In the genomic region with DNA sequence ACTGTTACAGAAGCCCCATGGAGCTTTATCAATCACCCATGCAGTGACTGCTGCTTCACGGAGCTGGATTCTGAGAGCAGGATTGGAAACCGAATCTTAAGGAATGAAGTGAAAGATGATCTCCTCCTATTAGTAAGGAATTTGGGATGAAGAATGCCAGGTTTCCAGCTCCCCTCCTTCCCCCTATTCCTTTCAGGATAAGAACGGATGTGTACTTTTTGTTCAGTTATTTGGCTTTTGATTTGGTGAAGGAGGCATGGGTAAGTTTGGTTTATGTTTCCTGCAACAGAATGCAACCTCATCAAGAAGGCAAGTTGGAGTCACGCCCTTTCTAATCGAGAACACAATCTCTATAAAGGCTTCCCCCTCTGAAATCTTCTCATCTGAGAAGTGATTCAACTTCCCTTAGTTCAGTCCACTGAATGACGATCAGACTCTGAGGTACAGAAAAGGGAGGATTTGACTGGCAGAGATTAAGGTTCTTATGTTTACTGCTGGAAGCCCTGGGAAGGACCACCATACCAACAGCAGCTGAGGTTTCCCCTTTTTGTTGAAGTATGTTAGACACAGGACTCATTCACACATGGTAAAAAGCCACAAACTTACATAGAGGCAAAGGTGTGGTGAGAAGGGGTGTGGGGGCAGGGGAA, we compare ENCODE assay signal across 8 cellular contexts. TPM values are rescaled to one million over a fixed set of nuclear protein-coding genes. Genes with fewer than 3 reads are reported as not detected.
DNase-seq lines count a peak whose midpoint lies in the region; TF ChIP-seq lines count a peak whose summit lies in the region.

No MANE protein-coding gene starts in this region.

- no peaks in the 10 kb centered on the region for H3K9me3 Mint-ChIP-seq in activated naive CD4-positive, alpha-beta T cell treated with anti-CD3 and anti-CD28 coated beads, Interleukin-2, amount 50 U/mL, for 24 hours

- H3K4me1 ChIP-seq in iPS-20b (ENCODE audit: insufficient read depth, low read length) (peaks cover 20% of the 10 kb centered on the region), testis (peaks cover 57% of the 10 kb centered on the region)

- H3K4me3 ChIP-seq in iPS-20b (ENCODE audit: low read length) (0 out of 2 replicates have a peak overlapping the region, but pooled peaks have one; percentile 16), testis (no peak overlapping the region), H7 (ENCODE audit: insufficient read depth, low read depth, low read length) (no peak overlapping the region)

- DNase-seq in stimulated activated CD4-positive, alpha-beta T cell treated with anti-CD3 and anti-CD28 coated beads, Interleukin-15, amount 100 ng/mL, for 24 hours, result peak; percentile 17
- no peak for DNase-seq in stimulated activated CD4-positive, alpha-beta T cell treated with anti-CD3 and anti-CD28 coated beads, Interleukin-4, amount 100 ng/mL, for 1 hour
- DNase-seq in testis (no peak), H7 (no peak), ecto neural progenitor cell (ENCODE audit: low spot score) (no peak), UCSD-AML1 (lab: John Stamatoyannopoulos, UW; ENCODE audit: unreplicated experiment) (no peak)

- H3K27me3 Mint-ChIP-seq in activated naive CD4-positive, alpha-beta T cell treated with anti-CD3 and anti-CD28 coated beads, Interleukin-2, amount 50 U/mL, for 24 hours, result no peaks in the 10 kb centered on the region

- peaks cover 75% of the 10 kb centered on the region for H3K4me1 Mint-ChIP-seq in activated naive CD4-positive, alpha-beta T cell treated with anti-CD3 and anti-CD28 coated beads, Interleukin-2, amount 50 U/mL, for 24 hours

- peaks cover 5% of the 10 kb centered on the region for H3K36me3 Mint-ChIP-seq in activated naive CD4-positive, alpha-beta T cell treated with anti-CD3 and anti-CD28 coated beads, Interleukin-2, amount 50 U/mL, for 24 hours

- H3K27ac Mint-ChIP-seq in activated naive CD4-positive, alpha-beta T cell treated with anti-CD3 and anti-CD28 coated beads, Interleukin-2, amount 50 U/mL, for 24 hours, result peak overlapping the region; percentile 76

- no peak for TF ChIP-seq CTCF in testis (IDR thresholded peaks at IDR 0.05)

- peak overlapping the region; percentile 32 for H3K9ac ChIP-seq in iPS-20b (ENCODE audit: low read depth, low read length)

- WGBS in testis, 2 donors, result 18 to 22% methylated on average over 6 of the region's 6 CpGs

- H3K36me3 ChIP-seq in iPS-20b (ENCODE audit: insufficient read depth, low read depth, low read length) (peaks cover 31% of the 10 kb centered on the region), testis (ENCODE audit: low read depth, missing control alignments) (no peaks in the 10 kb centered on the region), H7 (replicated peaks; ENCODE audit: control insufficient read depth, insufficient read depth, low read length) (peaks cover 1% of the 10 kb centered on the region)

- H3K27me3 ChIP-seq in iPS-20b (ENCODE audit: insufficient read depth, low read length) (no peaks in the 10 kb centered on the region), testis (no peaks in the 10 kb centered on the region), H7 (ENCODE audit: control insufficient read depth, insufficient read depth, low read length) (no peaks in the 10 kb centered on the region)

- H3K9me3 ChIP-seq in iPS-20b (ENCODE audit: insufficient read depth, low read depth, low read length) (no peaks in the 10 kb centered on the region), testis (no peaks in the 10 kb centered on the region)

- H3K27ac ChIP-seq in iPS-20b (ENCODE audit: low read length) (no peak overlapping the region), testis (peak overlapping the region; percentile 80 to 86)

- intact Hi-C loops in testis (cut with DNase I; ENCODE audit: low total_unique reads), result loop anchor here (5.0 kb wide), 1 partner anchor 39 kb away; no protein-coding TSS in a partner anchor

- H3K4me3 Mint-ChIP-seq in activated naive CD4-positive, alpha-beta T cell treated with anti-CD3 and anti-CD28 coated beads, Interleukin-2, amount 50 U/mL, for 24 hours, result peak overlapping the region; percentile 69

- TF ChIP-seq POLR2A in testis (IDR thresholded peaks at IDR 0.05), result no peak

RNA-seq across cellular contexts. Expression of a gene that starts 5.5 kb away (rescaled TPM):
- 100 to 1,000 TPM; 120 to 128 TPM for total RNA-seq in testis
- 78.8 TPM for polyA plus RNA-seq in testis (ENCODE audit: insufficient read depth, low read depth, low replicate concordance)
- 34.2 and 36.8 TPM in 2 replicates for total RNA-seq in H7 (2014; rRNA removed; shearing (Covaris generic))
